ENCODE assay signal across 8 cellular contexts in the genomic region with DNA sequence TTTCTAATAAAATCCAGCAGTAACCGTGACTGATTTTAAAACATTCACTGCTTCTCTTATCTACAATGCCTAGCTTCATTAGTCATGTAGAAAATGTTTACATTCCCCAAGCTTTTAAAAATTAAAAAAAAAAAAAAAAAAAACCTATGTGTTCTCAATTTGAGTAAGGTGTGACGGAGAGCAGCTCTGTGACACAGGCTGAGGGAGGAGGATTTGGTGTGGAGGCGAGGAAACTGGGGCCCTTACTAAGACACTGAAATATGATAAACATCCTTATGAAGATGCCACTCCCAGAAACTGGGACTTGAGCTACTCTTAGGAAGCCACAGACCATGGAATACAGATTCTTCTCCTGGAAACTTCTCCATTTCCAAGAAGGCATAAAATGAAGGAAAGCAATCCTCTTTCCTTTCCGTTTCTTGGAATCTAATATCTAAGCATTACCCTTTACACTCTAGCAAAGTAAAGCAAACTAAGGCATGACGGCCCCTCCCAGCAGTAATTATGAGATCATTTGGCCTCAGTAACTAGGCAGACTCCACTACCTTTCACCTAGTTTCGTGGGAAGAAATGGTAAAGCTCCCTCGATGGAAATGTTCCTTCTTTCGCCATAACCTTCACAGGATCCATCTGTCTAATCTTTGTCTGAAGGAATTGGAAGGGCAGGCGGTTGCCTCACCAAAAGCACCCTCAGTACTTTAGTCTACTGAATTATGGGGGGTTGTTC. TPM values are rescaled to one million over a fixed set of nuclear protein-coding genes. Genes with fewer than 3 reads are reported as not detected.
DNase-seq lines count a peak whose midpoint lies in the region; ATAC-seq, FAIRE-seq and TF ChIP-seq lines count a peak whose summit lies in the region.

No MANE protein-coding gene starts in this region.

- ATAC-seq in HG02610 (IDR thresholded peaks at IDR 0.05; ENCODE audit: unreplicated experiment) (peak; percentile 47), GM19455 (IDR thresholded peaks at IDR 0.05; ENCODE audit: unreplicated experiment) (no peak)

- no peak for TF ChIP-seq CTCF in kidney (IDR thresholded peaks at IDR 0.05; ENCODE audit: borderline replicate concordance, extremely low read depth, insufficient read depth)

- intact Hi-C loops in kidney (cut with DNase I) = no loop called here

- H3K36me3 ChIP-seq in kidney (ENCODE audit: control insufficient read depth in 1 of 2, insufficient read depth in 2 of 2, low read length in 2 of 2) = peaks cover 4 to 7% of the 10 kb centered on the region in 2 donors

- peaks cover 6% of the 10 kb centered on the region in 2 donors for H3K4me1 ChIP-seq in kidney (ENCODE audit: control insufficient read depth in 1 of 2, insufficient read depth in 1 of 2, low read depth in 1 of 2, low read length in 2 of 2)

- H3K27ac ChIP-seq in kidney (ENCODE audit: low read depth in 2 of 2, low read length in 2 of 2) = peak overlapping the region; percentile 40 to 70

- peak; percentile 81 for DNase-seq in Daoy (ENCODE audit: low read depth)
- DNase-seq in activated CD4-positive, alpha-beta T cell treated with anti-CD3 and anti-CD28 coated beads for 4 hours = peak; percentile 18 to 21
- no peak for DNase-seq in kidney
- DNase-seq in SIG-M5 treated with dmso at 0.1 percent for 504 hours (lab: John Stamatoyannopoulos, UW; ENCODE audit: unreplicated experiment) = no peak
- DNase-seq in NK-92 (lab: John Stamatoyannopoulos, UW; ENCODE audit: unreplicated experiment) = no peak
- no peak for DNase-seq in HT-29 (ENCODE audit: low spot score)

- H3K9ac ChIP-seq in kidney (ENCODE audit: low read length in 2 of 2) = no peak overlapping the region

- no peak for FAIRE-seq in kidney (lab: Jason Lieb, UNC)

- no peaks in the 10 kb centered on the region for H3K9me3 ChIP-seq in kidney (ENCODE audit: control insufficient read depth in 1 of 2, low read length in 2 of 2)

- H3K4me3 ChIP-seq in kidney (ENCODE audit: low read length in 2 of 2) = no peak overlapping the region

RNA-seq across cellular contexts. Expression of gene GRAMD2B, which starts 23.5 kb away (rescaled TPM):
- total RNA-seq in Daoy (2014; rRNA removed; shearing (Covaris generic)) = 4.1 and 10.4 TPM in 2 replicates
- total RNA-seq in kidney = 38.5 TPM
- 18.4 TPM for polyA plus RNA-seq in kidney (ENCODE audit: insufficient read depth, low read depth, low replicate concordance)
- total RNA-seq in HT-29 (2014; rRNA removed; shearing (Covaris generic)) = 4.0 and 5.7 TPM in 2 replicates

Comparison
In these comparisons a context has a peak if more than half of its experiments do, and no peak if none do; other contexts are left out.
1. DNase-seq: peak in Daoy (single experiment) and activated CD4-positive, alpha-beta T cell treated with anti-CD3 and anti-CD28 coated beads for 4 hours (2 of 2); none in kidney (single experiment), SIG-M5 treated with dmso at 0.1 percent for 504 hours (single experiment), NK-92 (single experiment) and HT-29 (single experiment).